Comparison of ENCODE assay signal across 14 cellular contexts in the genomic region with DNA sequence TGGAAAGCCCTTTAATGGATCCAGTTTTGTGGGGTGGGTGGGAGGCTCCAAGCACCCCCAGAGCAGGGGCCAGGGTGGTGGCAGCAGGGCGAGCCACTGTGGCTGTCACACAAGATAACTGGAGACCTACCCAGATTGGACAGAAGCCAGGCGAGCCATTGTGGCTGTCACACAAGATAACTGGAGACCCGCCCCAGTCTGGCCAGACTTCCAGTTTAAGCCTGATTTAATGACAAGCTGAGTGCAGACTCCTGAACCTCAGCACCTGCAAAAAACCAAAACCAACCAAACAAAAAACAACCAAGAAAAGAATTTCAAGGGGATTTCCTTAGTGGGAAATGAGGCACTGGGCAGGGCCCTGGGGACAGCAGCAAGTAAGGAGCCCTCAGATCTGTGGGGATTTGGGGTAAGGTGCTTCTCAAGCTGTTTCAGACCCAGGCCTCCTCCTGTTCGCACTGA.
DNase-seq lines count a peak whose midpoint lies in the region; ATAC-seq and TF ChIP-seq lines count a peak whose summit lies in the region.
"Had no signal": no experiment of that assay in that cellular context is flagged by ENCODE, and none has a peak within 500 bp of the region (broad histone marks: within the 10 kb centered on the region; RNA-seq: fewer than 3 reads in every experiment).

No MANE protein-coding gene starts in this region.

- TF ChIP-seq CTCF in Peyer's patch (IDR thresholded peaks at IDR 0.05): no peak

- peaks cover 0 to 22% (median 4%) of the 10 kb centered on the region in 4 donors for H3K4me1 ChIP-seq in Peyer's patch
- H3K4me1 ChIP-seq in effector memory CD4-positive, alpha-beta T cell (ENCODE audit: control insufficient read depth, insufficient read depth, low read length, poor library complexity, severe bottlenecking): no peaks in the 10 kb centered on the region
- H3K4me1 ChIP-seq: spleen had no signal

- no peaks in the 10 kb centered on the region for H3K9me3 ChIP-seq in Peyer's patch
- no peaks in the 10 kb centered on the region for H3K9me3 ChIP-seq in effector memory CD4-positive, alpha-beta T cell (ENCODE audit: control insufficient read depth, low read length)

- H3K9me3 Mint-ChIP-seq in stimulated activated naive CD8-positive, alpha-beta T cell treated with anti-CD3 and anti-CD28 coated beads, Interleukin-15, amount 100 ng/mL, for 72 hours: peaks cover 10 to 14% of the 10 kb centered on the region in 2 donors
- H3K9me3 Mint-ChIP-seq: activated T-cell treated with anti-CD3 and anti-CD28 coated beads, Interleukin-2, amount 50 U/mL, for 4 hours; central memory CD8-positive, alpha-beta T cell; stimulated activated naive CD8-positive, alpha-beta T cell treated with anti-CD3 and anti-CD28 coated beads, Interleukin-15, Interleukin-2, amounts not matched to agents 100 ng/mL and 50 ng/mL, for 24 hours had no signal

- H3K27me3 Mint-ChIP-seq in stimulated activated naive CD8-positive, alpha-beta T cell treated with anti-CD3 and anti-CD28 coated beads, Interleukin-15, amount 100 ng/mL, for 72 hours: peaks cover 11% of the 10 kb centered on the region

- no peak overlapping the region for H3K4me3 ChIP-seq in Peyer's patch
- H3K4me3 ChIP-seq in effector memory CD4-positive, alpha-beta T cell (ENCODE audit: insufficient read depth, low read depth, low read length, poor library complexity, severe bottlenecking): no peak overlapping the region
- H3K4me3 ChIP-seq: spleen had no signal

- no peak overlapping the region for H3K4me3 Mint-ChIP-seq in stimulated activated naive CD8-positive, alpha-beta T cell treated with anti-CD3 and anti-CD28 coated beads, Interleukin-15, amount 100 ng/mL, for 72 hours
- H3K4me3 Mint-ChIP-seq: activated T-cell treated with anti-CD3 and anti-CD28 coated beads, Interleukin-2, amount 50 U/mL, for 4 hours; central memory CD8-positive, alpha-beta T cell; stimulated activated naive CD8-positive, alpha-beta T cell treated with anti-CD3 and anti-CD28 coated beads, Interleukin-15, Interleukin-2, amounts not matched to agents 100 ng/mL and 50 ng/mL, for 24 hours; T-cell had no signal

- H3K27ac ChIP-seq in Peyer's patch: peak overlapping the region in 3 of 4 donors; percentile 7 to 82 (median 49)
- no peak overlapping the region for H3K27ac ChIP-seq in effector memory CD4-positive, alpha-beta T cell (ENCODE audit: insufficient read depth, low read length, poor library complexity, severe bottlenecking)
- H3K27ac ChIP-seq: spleen had no signal

- H3K27ac Mint-ChIP-seq in stimulated activated naive CD8-positive, alpha-beta T cell treated with anti-CD3 and anti-CD28 coated beads, Interleukin-15, amount 100 ng/mL, for 72 hours: no peak overlapping the region
- H3K27ac Mint-ChIP-seq: stimulated activated naive CD8-positive, alpha-beta T cell treated with anti-CD3 and anti-CD28 coated beads, Interleukin-15, Interleukin-2, amounts not matched to agents 100 ng/mL and 50 ng/mL, for 24 hours; T-cell had no signal

- TF ChIP-seq POLR2A in Peyer's patch (IDR thresholded peaks at IDR 0.05) (no peak), GM18505 (IDR thresholded peaks at IDR 0.05; ENCODE audit: borderline replicate concordance, extremely low read depth, insufficient read depth, insufficient read length) (no peak)

- no peak for DNase-seq in stimulated activated naive CD8-positive, alpha-beta T cell treated with anti-CD3 and anti-CD28 coated beads, Interleukin-15, amount 100 ng/mL, for 72 hours
- DNase-seq in stimulated activated naive CD8-positive, alpha-beta T cell treated with anti-CD3 and anti-CD28 coated beads, Interleukin-15, Interleukin-2, amounts not matched to agents 100 U/mL and 50 U/mL, for 24 hours: no peak
- peak in 2 of 3 donors; percentile 80 to 91 for DNase-seq in Peyer's patch
- DNase-seq in NCI-H1694 (lab: John Stamatoyannopoulos, UW): no peak
- DNase-seq in effector memory CD4-positive, alpha-beta T cell: no peak
- DNase-seq: activated T-cell treated with anti-CD3 and anti-CD28 coated beads, Interleukin-2, amount 50 U/mL, for 4 hours; NCI-H1048; spleen; T-cell had no signal

- H3K4me1 Mint-ChIP-seq in stimulated activated naive CD8-positive, alpha-beta T cell treated with anti-CD3 and anti-CD28 coated beads, Interleukin-15, amount 100 ng/mL, for 72 hours: peaks cover 4% of the 10 kb centered on the region
- H3K4me1 Mint-ChIP-seq: central memory CD8-positive, alpha-beta T cell; T-cell had no signal

- H3K36me3 ChIP-seq in Peyer's patch: no peaks in the 10 kb centered on the region
- no peaks in the 10 kb centered on the region for H3K36me3 ChIP-seq in effector memory CD4-positive, alpha-beta T cell (ENCODE audit: control insufficient read depth, insufficient read depth, low read length)
- H3K36me3 ChIP-seq: spleen had no signal

- ATAC-seq in stimulated activated naive CD8-positive, alpha-beta T cell treated with anti-CD3 and anti-CD28 coated beads, Interleukin-15, amount 100 ng/mL, for 72 hours: peak; percentile 48
- no peak for ATAC-seq in stimulated activated naive CD8-positive, alpha-beta T cell treated with anti-CD3 and anti-CD28 coated beads, Interleukin-15, Interleukin-2, amounts not matched to agents 100 U/mL and 50 U/mL, for 24 hours
- peak; percentile 58 for ATAC-seq in HG02870 (IDR thresholded peaks at IDR 0.05; ENCODE audit: unreplicated experiment)
- no peak for ATAC-seq in GM18505 (IDR thresholded peaks at IDR 0.05; ENCODE audit: unreplicated experiment)
- ATAC-seq in HG03460 (IDR thresholded peaks at IDR 0.05; ENCODE audit: unreplicated experiment): no peak
- ATAC-seq: activated T-cell treated with anti-CD3 and anti-CD28 coated beads, Interleukin-2, amount 50 U/mL, for 4 hours; T-cell had no signal

- H3K27me3 ChIP-seq in Peyer's patch: no peaks in the 10 kb centered on the region
- no peaks in the 10 kb centered on the region for H3K27me3 ChIP-seq in effector memory CD4-positive, alpha-beta T cell (replicated peaks; ENCODE audit: control insufficient read depth, insufficient read depth, low read length, poor library complexity, severe bottlenecking)

Comparison
In these comparisons a context has a peak if more than half of its experiments do, and no peak if none do; other contexts are left out.
1. ATAC-seq: peak in stimulated activated naive CD8-positive, alpha-beta T cell treated with anti-CD3 and anti-CD28 coated beads, Interleukin-15, amount 100 ng/mL, for 72 hours (single experiment) and HG02870 (single experiment); none in stimulated activated naive CD8-positive, alpha-beta T cell treated with anti-CD3 and anti-CD28 coated beads, Interleukin-15, Interleukin-2, amounts not matched to agents 100 U/mL and 50 U/mL, for 24 hours (single experiment), GM18505 (single experiment) and HG03460 (single experiment).
2. DNase-seq: peak in Peyer's patch (2 of 3); none in stimulated activated naive CD8-positive, alpha-beta T cell treated with anti-CD3 and anti-CD28 coated beads, Interleukin-15, amount 100 ng/mL, for 72 hours (0 of 2), stimulated activated naive CD8-positive, alpha-beta T cell treated with anti-CD3 and anti-CD28 coated beads, Interleukin-15, Interleukin-2, amounts not matched to agents 100 U/mL and 50 U/mL, for 24 hours (single experiment), NCI-H1694 (single experiment) and effector memory CD4-positive, alpha-beta T cell (0 of 3).